Comparison of ENCODE assay signal across 8 cellular contexts in the genomic region with DNA sequence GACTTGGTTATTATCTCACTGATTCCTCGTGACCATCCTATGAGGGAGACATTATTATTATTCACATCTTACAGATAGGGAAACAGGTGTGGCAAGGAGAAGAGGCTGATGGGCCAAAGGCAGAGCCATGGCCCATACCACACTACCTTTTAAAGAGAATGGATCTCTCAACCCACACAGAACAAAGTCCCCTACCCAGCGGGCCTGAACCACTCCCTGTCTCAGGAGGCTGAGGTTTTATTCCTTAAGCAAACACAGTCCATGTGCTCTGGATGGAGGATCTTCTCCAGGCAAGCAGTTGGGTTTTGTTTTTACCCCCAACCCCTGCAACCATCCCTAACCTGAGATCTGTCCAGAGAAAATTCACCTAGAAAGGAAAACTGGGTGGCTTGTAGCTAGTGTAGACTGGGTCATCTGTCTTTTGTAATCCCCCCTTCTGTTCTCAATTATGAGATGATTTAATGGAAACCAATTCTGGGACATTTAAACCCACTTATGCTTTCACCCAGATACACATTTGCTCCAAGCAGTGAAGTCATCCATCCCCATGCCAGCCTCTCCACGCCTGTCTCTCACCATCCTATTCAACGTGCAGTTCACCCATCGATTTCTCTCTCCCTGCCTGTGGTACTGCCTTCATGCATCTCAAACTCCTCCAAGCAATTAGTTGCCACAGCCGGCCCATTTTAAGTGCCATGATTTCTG. TPM values are rescaled to one million over a fixed set of nuclear protein-coding genes. Genes with fewer than 3 reads are reported as not detected.
A peak's percentile ranks its signal among the peaks of the same experiment; 100 is the strongest.
DNase-seq lines count a peak whose midpoint lies in the region; ATAC-seq and TF ChIP-seq lines count a peak whose summit lies in the region.

No MANE protein-coding gene starts in this region.

- H3K9me3 Mint-ChIP-seq in activated T-cell treated with anti-CD3 and anti-CD28 coated beads, Interleukin-2, amount 50 U/mL, for 72 hours = no peaks in the 10 kb centered on the region

- no peaks in the 10 kb centered on the region for H3K27me3 Mint-ChIP-seq in activated T-cell treated with anti-CD3 and anti-CD28 coated beads, Interleukin-2, amount 50 U/mL, for 72 hours (ENCODE audit: low read depth)

- TF ChIP-seq CTCF in VCaP (conservative IDR thresholded peaks at IDR 0.05) (no peak), gastroesophageal sphincter (IDR thresholded peaks at IDR 0.05) (no peak), thoracic aorta (IDR thresholded peaks at IDR 0.05) (no peak)

- no peak for TF ChIP-seq EP300 in gastroesophageal sphincter (IDR thresholded peaks at IDR 0.05)

- H3K4me1 ChIP-seq in gastroesophageal sphincter = peaks cover 0 to 28% (median 11%) of the 10 kb centered on the region in 3 donors
- peaks cover 3 to 29% of the 10 kb centered on the region in 2 donors for H3K4me1 ChIP-seq in thoracic aorta (ENCODE audit: control insufficient read depth in 1 of 2, low read depth in 2 of 2)

- no peak overlapping the region for H3K4me3 ChIP-seq in gastroesophageal sphincter
- peak overlapping the region; percentile 95 for H3K4me3 ChIP-seq in thoracic aorta

- peak overlapping the region; percentile 88 to 94 for H3K4me3 Mint-ChIP-seq in activated T-cell treated with anti-CD3 and anti-CD28 coated beads, Interleukin-2, amount 50 U/mL, for 72 hours

- peaks cover 15 to 46% of the 10 kb centered on the region in 2 donors for H3K36me3 Mint-ChIP-seq in activated T-cell treated with anti-CD3 and anti-CD28 coated beads, Interleukin-2, amount 50 U/mL, for 72 hours (ENCODE audit: insufficient read depth in 2 of 2)

- peaks cover 85% of the 10 kb centered on the region for H3K4me1 Mint-ChIP-seq in activated T-cell treated with anti-CD3 and anti-CD28 coated beads, Interleukin-2, amount 50 U/mL, for 72 hours (ENCODE audit: low read depth)

- H3K27me3 ChIP-seq in gastroesophageal sphincter (no peaks in the 10 kb centered on the region), thoracic aorta (replicated peaks; ENCODE audit: insufficient read depth) (no peaks in the 10 kb centered on the region)

- no peak for TF ChIP-seq POLR2A in gastroesophageal sphincter (IDR thresholded peaks at IDR 0.05)

- H3K27ac ChIP-seq in VCaP = peak overlapping the region; percentile 94
- peak overlapping the region; percentile 98 to 100 (median 98) for H3K27ac ChIP-seq in gastroesophageal sphincter
- H3K27ac ChIP-seq in thoracic aorta = peak overlapping the region; percentile 99 to 100

- H3K27ac Mint-ChIP-seq in activated T-cell treated with anti-CD3 and anti-CD28 coated beads, Interleukin-2, amount 50 U/mL, for 72 hours = peak overlapping the region; percentile 92

- no peaks in the 10 kb centered on the region for H3K9me3 ChIP-seq in gastroesophageal sphincter
- H3K9me3 ChIP-seq in thoracic aorta = no peaks in the 10 kb centered on the region

- no peak for DNase-seq in activated T-cell treated with anti-CD3 and anti-CD28 coated beads, Interleukin-2, amount 50 U/mL, for 72 hours
- DNase-seq in activated T-cell treated with anti-CD3 and anti-CD28 coated beads for 4 hours (no peak), thoracic aorta (ENCODE audit: low spot score) (no peak)
- DNase-seq in stimulated activated CD4-positive, alpha-beta T cell treated with anti-CD3 and anti-CD28 coated beads, Interleukin-1b, Interleukin-23, amount 100 ng/mL, for 48 hours = no peak
- no peak for DNase-seq in stimulated activated CD4-positive, alpha-beta T cell treated with anti-CD3 and anti-CD28 coated beads, Interleukin-4, amount 100 ng/mL, for 4 hours

- WGBS in gastroesophageal sphincter (ENCODE audit: low coverage in 1 of 2), 2 donors = 55 to 69% methylated on average over 5 to 6 of the region's 6 CpGs

- ATAC-seq in activated T-cell treated with anti-CD3 and anti-CD28 coated beads, Interleukin-2, amount 50 U/mL, for 72 hours (replicated peaks in 1 of 2) = no peak
- ATAC-seq in gastroesophageal sphincter (no peak), thoracic aorta (ENCODE audit: insufficient number of reproducible peaks, low FRiP score, low read depth) (no peak), GM19324 (IDR thresholded peaks at IDR 0.05; ENCODE audit: low FRiP score, unreplicated experiment) (no peak)

- peaks cover 0 to 42% of the 10 kb centered on the region in 2 donors for H3K36me3 ChIP-seq in gastroesophageal sphincter
- peaks cover 17% of the 10 kb centered on the region for H3K36me3 ChIP-seq in thoracic aorta

RNA-seq across cellular contexts. Expression of a gene that starts 2.0 kb away (rescaled TPM):
- total RNA-seq in activated T-cell treated with anti-CD3 and anti-CD28 coated beads, Interleukin-2, amount 50 U/mL, for 72 hours = 100 to 1,000 TPM; 166 to 222 TPM
- total RNA-seq in gastroesophageal sphincter (10 to 100 TPM; 27.0 to 82.5 (median 54.3) TPM), thoracic aorta (10 to 100 TPM; 47.9 to 81.7 TPM)

RNA-seq across cellular contexts. Expression of a gene that starts 32.3 kb away (rescaled TPM):
- total RNA-seq in activated T-cell treated with anti-CD3 and anti-CD28 coated beads, Interleukin-2, amount 50 U/mL, for 72 hours = 10 to 100 TPM; 48.6 to 59.0 TPM
- total RNA-seq in gastroesophageal sphincter (10 to 100 TPM; 26.8 to 42.8 (median 33.2) TPM), thoracic aorta (10 to 100 TPM; 19.4 to 55.7 TPM)

RNA-seq across cellular contexts. Expression of a gene that starts 51.6 kb away (rescaled TPM):
- total RNA-seq in activated T-cell treated with anti-CD3 and anti-CD28 coated beads, Interleukin-2, amount 50 U/mL, for 72 hours = 100 to 1,000 TPM in 1 of 2 donors, 10 to 100 TPM in 1; 91.6 to 101 TPM
- total RNA-seq in gastroesophageal sphincter (10 to 100 TPM in 1 of 4 donors, 1 to 10 TPM in 3; 1.2 to 14.3 (median 7.1) TPM), thoracic aorta (10 to 100 TPM; 36.4 to 52.5 TPM)
